In genomic region chr9:74373348-74373747, GRCh38 we compare ENCODE assay signal across 7 cellular contexts.
"Had no signal": no experiment of that assay in that cellular context is flagged by ENCODE, and none has a peak within 500 bp of the region (broad histone marks: within the 10 kb centered on the region; RNA-seq: fewer than 3 reads in every experiment).

No MANE protein-coding gene starts in this region.

- H3K27ac ChIP-seq: GM23248 had no signal

- DNase-seq: GM23248, HFFc6, IMR-90, KG1 had no signal

- H3K36me3 ChIP-seq: HAP-1 had no signal

- H3K4me3 Mint-ChIP-seq: HFFc6 had no signal

- H3K9ac ChIP-seq: GM23248 had no signal

- H3K4me3 ChIP-seq: GM23248, HAP-1, K562 had no signal

- H3K9me3 ChIP-seq: HAP-1 had no signal

- H3K4me1 ChIP-seq: HAP-1 had no signal

- ATAC-seq: HCT116, K562 had no signal

- H2AFZ ChIP-seq: GM23248 had no signal

- H3K27ac Mint-ChIP-seq: HFFc6 had no signal
